ENCODE assay signal across 8 cellular contexts in the genomic region with DNA sequence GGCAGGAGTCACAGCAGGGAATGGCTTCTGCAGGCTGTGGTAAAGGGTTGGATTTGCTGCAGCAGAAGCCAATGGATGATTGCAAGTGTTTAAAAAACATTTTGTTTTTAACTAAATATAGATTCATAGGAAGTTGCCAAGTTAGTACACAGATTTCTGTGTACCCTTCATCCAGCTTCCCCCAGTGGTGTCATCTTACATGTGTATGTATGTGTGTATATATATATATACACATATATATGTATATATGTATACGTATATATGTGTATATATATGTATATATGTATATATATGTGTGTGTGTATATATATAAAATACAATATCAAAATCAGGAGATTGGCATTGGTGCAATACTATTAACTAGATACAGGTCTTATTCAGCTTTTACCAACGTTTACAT. TPM values are rescaled to one million over a fixed set of nuclear protein-coding genes. Genes with fewer than 3 reads are reported as not detected.
"Had no signal": no experiment of that assay in that cellular context is flagged by ENCODE, and none has a peak within 500 bp of the region (broad histone marks: within the 10 kb centered on the region; RNA-seq: fewer than 3 reads in every experiment).

No MANE protein-coding gene starts in this region.

- H3K36me3 ChIP-seq: HAP-1 had no signal

- H3K9me3 ChIP-seq: HAP-1 had no signal

- H3K4me3 ChIP-seq: GM23248, GM23338, HAP-1 had no signal

- DNase-seq: GM23248, GOT3, H7, H9, HCEC 1CT, HFFc6 had no signal

- H3K27ac ChIP-seq: GM23248 had no signal

- H3K4me1 ChIP-seq: HAP-1 had no signal

RNA-seq across cellular contexts. Expression of gene FAM124B, which starts 19.2 kb away (rescaled TPM):
- total RNA-seq: GM23248 had no signal
